In genomic region chr1:58931761-58932160, GRCh38 we compare ENCODE assay signal across 14 cellular contexts.
"Had no signal": no experiment of that assay in that cellular context is flagged by ENCODE, and none has a peak within 500 bp of the region (broad histone marks: within the 10 kb centered on the region; RNA-seq: fewer than 3 reads in every experiment).

No MANE protein-coding gene starts in this region.

- H3K27ac Mint-ChIP-seq: activated T-cell treated with anti-CD3 and anti-CD28 coated beads, Interleukin-2, amount 50 U/mL, for 72 hours; stimulated activated naive B cell treated with anti-CD40 and anti-IgM and Interleukin-4, amounts not matched to agents 10 μg/mL and 1 μg/mL and 100 μg/mL, for 72 hours had no signal

- H3K4me3 ChIP-seq: coronary artery, left ventricle myocardium inferior had no signal

- H3K4me3 Mint-ChIP-seq: activated T-cell treated with anti-CD3 and anti-CD28 coated beads, Interleukin-2, amount 50 U/mL, for 72 hours; stimulated activated naive B cell treated with anti-CD40 and anti-IgM and Interleukin-4, amounts not matched to agents 10 μg/mL and 1 μg/mL and 100 μg/mL, for 72 hours; type B pancreatic cell had no signal

- H3K9me3 Mint-ChIP-seq: activated T-cell treated with anti-CD3 and anti-CD28 coated beads, Interleukin-2, amount 50 U/mL, for 72 hours; stimulated activated naive B cell treated with anti-CD40 and anti-IgM and Interleukin-4, amounts not matched to agents 10 μg/mL and 1 μg/mL and 100 μg/mL, for 72 hours had no signal

- H3K36me3 ChIP-seq: left ventricle myocardium inferior had no signal

- DNase-seq: activated CD4-positive, alpha-beta T cell treated with anti-CD3 and anti-CD28 coated beads, Interleukin-2, amount 50 U/mL, for 48 hours; activated T-cell treated with anti-CD3 and anti-CD28 coated beads, Interleukin-2, amount 50 U/mL, for 72 hours; caudate nucleus; effector memory CD4-positive, alpha-beta T cell; foreskin melanocyte; head of caudate nucleus; left ventricle myocardium inferior; mesendoderm; posterior cingulate gyrus; right cardiac atrium; stimulated activated naive B cell treated with anti-CD40 and anti-IgM and Interleukin-4, amounts not matched to agents 10 μg/mL and 1 μg/mL and 100 μg/mL, for 72 hours had no signal

- H3K9me3 ChIP-seq: left ventricle myocardium inferior had no signal

- H3K27ac ChIP-seq: coronary artery, left ventricle myocardium inferior had no signal

- ATAC-seq: activated CD4-positive, CD25-positive, alpha-beta regulatory T cell treated with anti-CD3 and anti-CD28 coated beads, Interleukin-2, amount 50 U/mL, for 24 hours; activated T-cell treated with anti-CD3 and anti-CD28 coated beads, Interleukin-2, amount 50 U/mL, for 72 hours; right cardiac atrium; stimulated activated naive B cell treated with anti-CD40 and anti-IgM and Interleukin-4, amounts not matched to agents 10 μg/mL and 1 μg/mL and 100 μg/mL, for 72 hours had no signal

- H3K36me3 Mint-ChIP-seq: stimulated activated naive B cell treated with anti-CD40 and anti-IgM and Interleukin-4, amounts not matched to agents 10 μg/mL and 1 μg/mL and 100 μg/mL, for 72 hours had no signal
